ENCODE assay signal across 26 cellular contexts in the genomic region with DNA sequence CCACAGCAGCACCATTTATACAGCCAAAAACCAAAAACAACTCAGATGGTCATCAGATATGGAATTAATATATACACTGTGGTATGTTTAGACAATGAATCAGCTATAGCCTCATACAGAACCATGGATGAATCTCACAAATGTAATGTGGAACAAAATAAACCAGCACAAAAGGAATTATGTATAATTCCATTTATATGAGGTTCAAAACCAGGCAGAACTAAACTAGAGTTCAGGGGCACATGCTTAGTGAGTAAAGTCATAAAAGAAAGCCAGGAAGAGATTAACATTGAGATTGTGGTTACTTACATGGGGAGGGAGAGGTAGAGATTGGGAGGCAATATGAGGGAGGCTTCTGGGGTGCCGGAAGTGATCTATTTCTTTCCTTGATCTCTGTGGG.
DNase-seq lines count a peak whose midpoint lies in the region; ATAC-seq, FAIRE-seq and TF ChIP-seq lines count a peak whose summit lies in the region.
"Had no signal": no experiment of that assay in that cellular context is flagged by ENCODE, and none has a peak within 500 bp of the region (broad histone marks: within the 10 kb centered on the region; RNA-seq: fewer than 3 reads in every experiment).

No MANE protein-coding gene starts in this region.

- TF ChIP-seq CTCF in BJ (IDR thresholded peaks at IDR 0.05; ENCODE audit: insufficient read depth, low read depth, low read length) (no peak), bronchial epithelial cell (IDR thresholded peaks at IDR 0.05; ENCODE audit: insufficient read depth, low read length, severe bottlenecking) (no peak), colonic mucosa (IDR thresholded peaks at IDR 0.05) (no peak)

- no peak overlapping the region for H3K4me3 Mint-ChIP-seq in activated CD4-positive, alpha-beta T cell treated with anti-CD3 and anti-CD28 coated beads, Interleukin-2, amount 10 ng/mL, durations not matched to agents 24 days and 14 days
- H3K4me3 Mint-ChIP-seq: activated naive CD8-positive, alpha-beta T cell treated with anti-CD3 and anti-CD28 coated beads, Interleukin-2, amount 50 U/mL, for 24 hours; activated T-helper 17 cell treated with anti-CD3 and anti-CD28 coated beads, Interleukin-2, amount 50 U/mL, for 72 hours; memory B cell; natural killer cell had no signal

- no peak overlapping the region for H3K27ac ChIP-seq in colonic mucosa
- H3K27ac ChIP-seq: heart right ventricle, prostate gland, spleen had no signal

- POLR2A ChIA-PET in BJ (lab: Charles Lee): interaction anchor here (1.3 kb wide), 1 partner anchor 68 kb away, joined by 6 read pairs; no protein-coding TSS in a partner anchor

- H3K9me3 Mint-ChIP-seq in activated CD4-positive, alpha-beta T cell treated with anti-CD3 and anti-CD28 coated beads, Interleukin-2, amount 10 ng/mL, durations not matched to agents 24 days and 14 days: peaks cover 10% of the 10 kb centered on the region
- H3K9me3 Mint-ChIP-seq: natural killer cell had no signal

- H3K4me1 Mint-ChIP-seq in activated CD4-positive, alpha-beta T cell treated with anti-CD3 and anti-CD28 coated beads, Interleukin-2, amount 10 ng/mL, durations not matched to agents 24 days and 14 days: no peaks in the 10 kb centered on the region
- H3K4me1 Mint-ChIP-seq: activated naive CD8-positive, alpha-beta T cell treated with anti-CD3 and anti-CD28 coated beads, Interleukin-2, amount 50 U/mL, for 24 hours; activated T-helper 17 cell treated with anti-CD3 and anti-CD28 coated beads, Interleukin-2, amount 50 U/mL, for 72 hours; memory B cell; natural killer cell had no signal

- no peak overlapping the region for H3K4me3 ChIP-seq in BJ (ENCODE audit: low read depth, low read length)
- H3K4me3 ChIP-seq in bronchial epithelial cell (ENCODE audit: low read depth, low read length): no peak overlapping the region
- no peak overlapping the region for H3K4me3 ChIP-seq in colonic mucosa
- H3K4me3 ChIP-seq: heart right ventricle, prostate gland, spleen had no signal

- H3K27me3 ChIP-seq in BJ (ENCODE audit: control insufficient read depth, insufficient read depth, low read length): no peaks in the 10 kb centered on the region
- no peaks in the 10 kb centered on the region for H3K27me3 ChIP-seq in bronchial epithelial cell (ENCODE audit: control insufficient read depth, insufficient read depth, low read length)
- H3K27me3 ChIP-seq in colonic mucosa: no peaks in the 10 kb centered on the region
- H3K27me3 ChIP-seq: heart right ventricle had no signal

- intact Hi-C loops in colonic mucosa (cut with DNase I): no loop called here
- intact Hi-C loops in activated CD4-positive, alpha-beta T cell treated with anti-CD3 and anti-CD28 coated beads, Interleukin-2, amount 10 ng/mL, durations not matched to agents 24 days and 14 days (cut with micrococcal nuclease): no loop called here

- no peaks in the 10 kb centered on the region; the same call in 1 of the 2 replicates for H3K36me3 ChIP-seq in BJ (ENCODE audit: control insufficient read depth, insufficient read depth, low read length)
- no peaks in the 10 kb centered on the region for H3K36me3 ChIP-seq in bronchial epithelial cell (ENCODE audit: control insufficient read depth, insufficient read depth, low read length)
- H3K36me3 ChIP-seq in colonic mucosa: no peaks in the 10 kb centered on the region
- H3K36me3 ChIP-seq: heart right ventricle, prostate gland, spleen had no signal

- CTCF ChIA-PET in BJ (lab: Yijun Ruan, JAX): interaction anchor here (1.3 kb wide), 1 partner anchor 215 kb away, joined by 3 read pairs; no protein-coding TSS in a partner anchor

- no peaks in the 10 kb centered on the region for H3K9me3 ChIP-seq in colonic mucosa
- H3K9me3 ChIP-seq: prostate gland had no signal

- ATAC-seq in GM21825 (IDR thresholded peaks at IDR 0.05; ENCODE audit: unreplicated experiment): no peak
- ATAC-seq: activated CD4-positive, CD25-positive, alpha-beta regulatory T cell treated with anti-CD3 and anti-CD28 coated beads, Interleukin-2, amount 50 U/mL, for 24 hours; activated naive CD8-positive, alpha-beta T cell treated with anti-CD3 and anti-CD28 coated beads, Interleukin-2, amount 50 U/mL, for 24 hours; activated T-helper 17 cell treated with anti-CD3 and anti-CD28 coated beads, Interleukin-2, amount 50 U/mL, for 72 hours; heart right ventricle; natural killer cell had no signal

- H3K4me1 ChIP-seq in colonic mucosa: no peaks in the 10 kb centered on the region
- H3K4me1 ChIP-seq: heart right ventricle, prostate gland, spleen had no signal

- no peak overlapping the region for H3K9ac ChIP-seq in colonic mucosa (ENCODE audit: low read depth in 2 of 2, low read length in 2 of 2)

- no peaks in the 10 kb centered on the region for H3K36me3 Mint-ChIP-seq in activated CD4-positive, alpha-beta T cell treated with anti-CD3 and anti-CD28 coated beads, Interleukin-2, amount 10 ng/mL, durations not matched to agents 24 days and 14 days (ENCODE audit: low read depth)
- H3K36me3 Mint-ChIP-seq: natural killer cell had no signal

- peak; percentile 56 for DNase-seq in BJ (ENCODE audit: low read depth)
- peak; percentile 59 for DNase-seq in LHCN-M2 (ENCODE audit: low read depth)
- peak; percentile 28 for DNase-seq in bronchial epithelial cell (ENCODE audit: low read depth)
- DNase-seq in hepatic stellate cell (ENCODE audit: low spot score): peak; percentile 72
- DNase-seq in NOMO-1 treated with dmso at 0.1 percent for 144 hours (lab: John Stamatoyannopoulos, UW; ENCODE audit: unreplicated experiment): no peak
- DNase-seq in colonic mucosa: no peak
- no peak for DNase-seq in activated CD4-positive, alpha-beta T cell treated with anti-CD3 and anti-CD28 coated beads, Interleukin-2, amount 10 ng/mL, durations not matched to agents 24 days and 14 days
- DNase-seq: activated naive CD8-positive, alpha-beta T cell treated with anti-CD3 and anti-CD28 coated beads, Interleukin-2, amount 50 U/mL, for 24 hours; C1 segment of cervical spinal cord; DMS 273 treated with DMSO at 0.1 percent for 48 hours; heart right ventricle; KBM-7; natural killer cell; NCI-H1048; NCI-H2081 treated with DMSO at 0.1 percent for 48 hours; NCI-H526 treated with DMSO at 0.1 percent for 48 hours; OCI-M1; spleen; T1000 had no signal

- FAIRE-seq in bronchial epithelial cell (lab: Jason Lieb, UNC): no peak
- FAIRE-seq: endometrium, keratinocyte had no signal

- no peak overlapping the region for H3K27ac Mint-ChIP-seq in activated CD4-positive, alpha-beta T cell treated with anti-CD3 and anti-CD28 coated beads, Interleukin-2, amount 10 ng/mL, durations not matched to agents 24 days and 14 days
- H3K27ac Mint-ChIP-seq: activated naive CD8-positive, alpha-beta T cell treated with anti-CD3 and anti-CD28 coated beads, Interleukin-2, amount 50 U/mL, for 24 hours; activated T-helper 17 cell treated with anti-CD3 and anti-CD28 coated beads, Interleukin-2, amount 50 U/mL, for 72 hours; memory B cell; natural killer cell had no signal

- peaks cover 15% of the 10 kb centered on the region for H3K27me3 Mint-ChIP-seq in activated CD4-positive, alpha-beta T cell treated with anti-CD3 and anti-CD28 coated beads, Interleukin-2, amount 10 ng/mL, durations not matched to agents 24 days and 14 days

Comparison
In these comparisons a context has a peak if more than half of its experiments do, and no peak if none do; other contexts are left out.
1. DNase-seq: peak in BJ (single experiment), LHCN-M2 (single experiment), bronchial epithelial cell (single experiment) and hepatic stellate cell (single experiment); none in NOMO-1 treated with dmso at 0.1 percent for 144 hours (single experiment), colonic mucosa (single experiment) and activated CD4-positive, alpha-beta T cell treated with anti-CD3 and anti-CD28 coated beads, Interleukin-2, amount 10 ng/mL, durations not matched to agents 24 days and 14 days (single experiment).